In genomic region chr2:38509322-38509946, GRCh38 we compare ENCODE assay signal across 10 cellular contexts.
DNase-seq lines count a peak whose midpoint lies in the region; ATAC-seq and TF ChIP-seq lines count a peak whose summit lies in the region.
"Had no signal": no experiment of that assay in that cellular context is flagged by ENCODE, and none has a peak within 500 bp of the region (broad histone marks: within the 10 kb centered on the region; RNA-seq: fewer than 3 reads in every experiment).

No MANE protein-coding gene starts in this region.

- 0 out of 2 replicates have a peak, but pooled peaks cover 4% of the 10 kb centered on the region for H3K9me3 ChIP-seq in PC-9 (ENCODE audit: insufficient read depth, low read depth)
- no peaks in the 10 kb centered on the region for H3K9me3 ChIP-seq in sigmoid colon
- H3K9me3 ChIP-seq in endodermal cell (ENCODE audit: control insufficient read depth, low read length): no peaks in the 10 kb centered on the region
- H3K9me3 ChIP-seq in Caco-2: no peaks in the 10 kb centered on the region

- ATAC-seq in stimulated activated naive B cell treated with anti-CD40 and anti-IgM and Interleukin-4, amounts not matched to agents 10 μg/mL and 1 μg/mL and 100 μg/mL, for 72 hours (replicated peaks): no peak

- H4K20me1 ChIP-seq in PC-9 (ENCODE audit: insufficient read depth): no peaks in the 10 kb centered on the region

- H3K4me1 ChIP-seq in PC-9 (replicated peaks; ENCODE audit: insufficient read depth) (peaks cover 10% of the 10 kb centered on the region), sigmoid colon (peaks cover 0 to 72% (median 55%) of the 10 kb centered on the region in 4 donors), endodermal cell (ENCODE audit: control insufficient read depth, insufficient read depth, low read length) (no peaks in the 10 kb centered on the region), Caco-2 (no peaks in the 10 kb centered on the region)

- TF ChIP-seq CTCF in PC-9 (conservative IDR thresholded peaks at IDR 0.05) (no peak), sigmoid colon (IDR thresholded peaks at IDR 0.05) (no peak), endodermal cell (conservative IDR thresholded peaks at IDR 0.05) (no peak), Caco-2 (IDR thresholded peaks at IDR 0.05; ENCODE audit: insufficient read depth in 1 of 2, low read depth in 1 of 2, low read length in 1 of 2, severe bottlenecking in 1 of 2, unreplicated experiment in 1 of 2) (no peak)

- no peak for TF ChIP-seq EP300 in sigmoid colon (IDR thresholded peaks at IDR 0.05)

- DNase-seq in ELR (ENCODE audit: low read depth) (peak; percentile 67), PC-9 (no peak), fibroblast of gingiva (ENCODE audit: low read depth) (peak; percentile 59), sigmoid colon (no peak), endodermal cell (no peak), Caco-2 (no peak)
- no peak for DNase-seq in stimulated activated naive B cell treated with anti-CD40 and anti-IgM and Interleukin-4, amounts not matched to agents 10 μg/mL and 1 μg/mL and 100 μg/mL, for 72 hours
- no peak for DNase-seq in activated CD8-positive, alpha-beta memory T cell treated with anti-CD3 and anti-CD28 coated beads, Interleukin-2, amount 50 U/mL, for 48 hours
- DNase-seq: activated naive CD4-positive, alpha-beta T cell treated with anti-CD3 and anti-CD28 coated beads, Interleukin-2, amount 10 ng/mL, durations not matched to agents 7 days and 5 days had no signal

- H3K9me2 ChIP-seq in PC-9 (ENCODE audit: insufficient read depth): no peaks in the 10 kb centered on the region

- no peak overlapping the region; the same call in 1 of the 2 replicates for H3K4me2 ChIP-seq in PC-9

- no peak overlapping the region for H3K9ac ChIP-seq in endodermal cell (ENCODE audit: extremely low read depth, low read length, poor library complexity, severe bottlenecking)

- BruUV-seq in PC-9 (replicated peaks; lab: Mats Ljungman, UMichigan) (no TSS peak), Caco-2 (replicated peaks; lab: Mats Ljungman, UMichigan) (no TSS peak)

- H2AFZ ChIP-seq in PC-9: peak overlapping the region; percentile 68; the same call in 1 of the 2 replicates

- H3K27ac Mint-ChIP-seq in endodermal cell: no peak overlapping the region
- no peak overlapping the region for H3K27ac Mint-ChIP-seq in Caco-2 (ENCODE audit: unreplicated experiment)
- H3K27ac Mint-ChIP-seq in stimulated activated naive B cell treated with anti-CD40 and anti-IgM and Interleukin-4, amounts not matched to agents 10 μg/mL and 1 μg/mL and 100 μg/mL, for 72 hours: no peak overlapping the region
- H3K27ac Mint-ChIP-seq: activated naive CD4-positive, alpha-beta T cell treated with anti-CD3 and anti-CD28 coated beads, Interleukin-2, amount 10 ng/mL, durations not matched to agents 7 days and 5 days had no signal

- peaks cover 9% of the 10 kb centered on the region for H3K27me3 Mint-ChIP-seq in endodermal cell (ENCODE audit: insufficient read depth)
- H3K27me3 Mint-ChIP-seq in Caco-2 (ENCODE audit: insufficient read depth, unreplicated experiment): no peaks in the 10 kb centered on the region
- H3K27me3 Mint-ChIP-seq in stimulated activated naive B cell treated with anti-CD40 and anti-IgM and Interleukin-4, amounts not matched to agents 10 μg/mL and 1 μg/mL and 100 μg/mL, for 72 hours: peaks cover 0 to 6% of the 10 kb centered on the region in 2 donors

- H3K36me3 ChIP-seq in PC-9 (ENCODE audit: low read depth) (no peaks in the 10 kb centered on the region), sigmoid colon (no peaks in the 10 kb centered on the region), endodermal cell (ENCODE audit: control insufficient read depth, insufficient read depth, low read length) (no peaks in the 10 kb centered on the region), Caco-2 (ENCODE audit: control insufficient read depth, insufficient read depth, low read length) (no peaks in the 10 kb centered on the region)

- H3K79me2 ChIP-seq in PC-9 (ENCODE audit: low read depth): no peaks in the 10 kb centered on the region

- H3K36me3 Mint-ChIP-seq in endodermal cell (ENCODE audit: low read depth): no peaks in the 10 kb centered on the region
- no peaks in the 10 kb centered on the region for H3K36me3 Mint-ChIP-seq in Caco-2 (ENCODE audit: insufficient read depth, unreplicated experiment)
- H3K36me3 Mint-ChIP-seq in stimulated activated naive B cell treated with anti-CD40 and anti-IgM and Interleukin-4, amounts not matched to agents 10 μg/mL and 1 μg/mL and 100 μg/mL, for 72 hours: peaks cover 8 to 9% of the 10 kb centered on the region in 2 donors
- H3K36me3 Mint-ChIP-seq: activated naive CD4-positive, alpha-beta T cell treated with anti-CD3 and anti-CD28 coated beads, Interleukin-2, amount 10 ng/mL, durations not matched to agents 7 days and 5 days had no signal

- no peak overlapping the region for H3K4me3 ChIP-seq in PC-9
- no peak overlapping the region for H3K4me3 ChIP-seq in sigmoid colon
- H3K4me3 ChIP-seq in endodermal cell (ENCODE audit: low read length): no peak overlapping the region
- H3K4me3 ChIP-seq in Caco-2 (ENCODE audit: low read depth, low read length): no peak overlapping the region

- H3K27me3 ChIP-seq in PC-9 (ENCODE audit: insufficient read depth, low read depth) (no peaks in the 10 kb centered on the region), sigmoid colon (no peaks in the 10 kb centered on the region), endodermal cell (ENCODE audit: control insufficient read depth, insufficient read depth, low read length, poor library complexity, severe bottlenecking) (no peaks in the 10 kb centered on the region), Caco-2 (replicated peaks; ENCODE audit: control insufficient read depth, insufficient read depth, low read length) (no peaks in the 10 kb centered on the region)

- H3K4me1 Mint-ChIP-seq in endodermal cell (peaks cover 2% of the 10 kb centered on the region), Caco-2 (ENCODE audit: low read depth, unreplicated experiment) (no peaks in the 10 kb centered on the region)
- H3K4me1 Mint-ChIP-seq in stimulated activated naive B cell treated with anti-CD40 and anti-IgM and Interleukin-4, amounts not matched to agents 10 μg/mL and 1 μg/mL and 100 μg/mL, for 72 hours: peaks cover 2 to 11% of the 10 kb centered on the region in 2 donors

- peaks cover 11% of the 10 kb centered on the region for H3K9me3 Mint-ChIP-seq in endodermal cell
- H3K9me3 Mint-ChIP-seq in Caco-2 (ENCODE audit: unreplicated experiment): no peaks in the 10 kb centered on the region
- peaks cover 5 to 6% of the 10 kb centered on the region in 2 donors for H3K9me3 Mint-ChIP-seq in stimulated activated naive B cell treated with anti-CD40 and anti-IgM and Interleukin-4, amounts not matched to agents 10 μg/mL and 1 μg/mL and 100 μg/mL, for 72 hours
- H3K9me3 Mint-ChIP-seq: neural crest cell had no signal

- no peak overlapping the region for H3K27ac ChIP-seq in PC-9
- H3K27ac ChIP-seq in sigmoid colon: peak overlapping the region; percentile 76 to 93 (median 80)
- no peak overlapping the region for H3K27ac ChIP-seq in endodermal cell (ENCODE audit: low read depth, low read length)

- WGBS in sigmoid colon, 2 donors: 74 to 80% methylated on average over 5 of the region's 5 CpGs
- 90 to 95% methylated on average over 4 to 5 of the region's 5 CpGs for WGBS in endodermal cell (ENCODE audit: insufficient coverage in 1 of 2, insufficient read length in 1 of 2), 2 experiments

- POLR2A ChIA-PET in PC-9 (lab: Charles Lee; ENCODE audit: unreplicated experiment) (no interaction called here), Caco-2 (lab: Charles Lee) (no interaction called here)

- H3K4me3 Mint-ChIP-seq in endodermal cell (no peak overlapping the region), Caco-2 (ENCODE audit: unreplicated experiment) (no peak overlapping the region)
- H3K4me3 Mint-ChIP-seq in stimulated activated naive B cell treated with anti-CD40 and anti-IgM and Interleukin-4, amounts not matched to agents 10 μg/mL and 1 μg/mL and 100 μg/mL, for 72 hours: no peak overlapping the region
- H3K4me3 Mint-ChIP-seq: activated naive CD4-positive, alpha-beta T cell treated with anti-CD3 and anti-CD28 coated beads, Interleukin-2, amount 10 ng/mL, durations not matched to agents 7 days and 5 days; neural crest cell had no signal

- CTCF ChIA-PET in PC-9 (lab: Charles Lee) (interaction anchor here (1.8 kb wide), 1 partner anchor 193 kb away, joined by 10 read pairs; no protein-coding TSS in a partner anchor), Caco-2 (lab: Charles Lee) (interaction anchor here (0.6 to 1.8 kb wide), 3 partner anchors 193 to 235 kb away, joined by 3 to 26 read pairs (median 4); no protein-coding TSS in a partner anchor)

- intact Hi-C loops in PC-9 (cut with micrococcal nuclease; ENCODE audit: unreplicated experiment) (loop anchor here (2.0 kb wide), 1 partner anchor 133 kb away; the partner anchor contains the start of gene ATL2), sigmoid colon (cut with DNase I) (loop anchor here (5.0 kb wide), 2 partner anchors 42 to 132 kb away; partner anchors contain the start of gene ATL2), Caco-2 (cut with micrococcal nuclease; ENCODE audit: unreplicated experiment) (loop anchor here (2.0 kb wide), 2 partner anchors 133 to 527 kb away; partner anchors contain the start of gene ATL2)

- H3F3A ChIP-seq in PC-9 (ENCODE audit: insufficient read depth, low read depth): peaks cover 4% of the 10 kb centered on the region; the same call in 1 of the 2 replicates

- TF ChIP-seq POLR2A in sigmoid colon (IDR thresholded peaks at IDR 0.05): no peak

Comparison
In these comparisons a context has a peak if more than half of its experiments do, and no peak if none do; other contexts are left out.
1. DNase-seq: peak in ELR (single experiment) and fibroblast of gingiva (single experiment); none in PC-9 (0 of 2), sigmoid colon (single experiment), endodermal cell (single experiment), Caco-2 (0 of 2), stimulated activated naive B cell treated with anti-CD40 and anti-IgM and Interleukin-4, amounts not matched to agents 10 μg/mL and 1 μg/mL and 100 μg/mL, for 72 hours (single experiment) and activated CD8-positive, alpha-beta memory T cell treated with anti-CD3 and anti-CD28 coated beads, Interleukin-2, amount 50 U/mL, for 48 hours (single experiment).
2. H3K27ac ChIP-seq: peak in sigmoid colon (4 of 4); none in PC-9 (single experiment) and endodermal cell (single experiment).